In the genomic region with DNA sequence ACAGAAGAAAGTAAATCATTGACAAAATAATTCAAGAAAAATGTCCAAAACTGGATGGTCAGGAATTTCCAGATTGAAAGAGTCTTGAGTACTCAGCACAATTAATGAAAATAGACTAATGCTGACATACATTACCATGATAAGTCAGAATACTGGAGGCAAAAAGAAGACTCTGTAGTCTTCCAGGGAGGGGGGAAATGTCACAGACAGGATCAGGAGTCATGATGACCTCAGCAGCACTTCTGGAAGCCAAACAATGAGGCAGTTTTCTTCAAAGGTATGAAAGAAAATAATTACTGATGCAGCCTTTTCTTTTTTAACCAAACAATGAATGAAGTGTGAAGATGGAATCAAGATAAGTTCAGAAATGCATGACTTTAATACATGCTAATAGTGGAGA, we compare ENCODE assay signal across 21 cellular contexts. TPM values are rescaled to one million over a fixed set of nuclear protein-coding genes. Genes with fewer than 3 reads are reported as not detected.
DNase-seq lines count a peak whose midpoint lies in the region; ATAC-seq, FAIRE-seq and TF ChIP-seq lines count a peak whose summit lies in the region.
"Had no signal": no experiment of that assay in that cellular context is flagged by ENCODE, and none has a peak within 500 bp of the region (broad histone marks: within the 10 kb centered on the region; RNA-seq: fewer than 3 reads in every experiment).

No MANE protein-coding gene starts in this region.

- POLR2A ChIA-PET in K562 (lab: Yijun Ruan, JAX) = no interaction called here

- ATAC-seq in K562 = no peak
- ATAC-seq: GM12878 had no signal

- no peak overlapping the region for H3K27ac ChIP-seq in K562 (ENCODE audit: extremely low read depth, low read depth, low read length)
- no peak overlapping the region for H3K27ac ChIP-seq in keratinocyte (ENCODE audit: control insufficient read depth, insufficient read depth, low read length)
- no peak overlapping the region for H3K27ac ChIP-seq in tibial nerve
- H3K27ac ChIP-seq: 22Rv1 had no signal

- H3K36me3 ChIP-seq in K562 (ENCODE audit: control insufficient read depth, insufficient read depth, low read length) (peaks cover 75% of the 10 kb centered on the region), keratinocyte (ENCODE audit: control insufficient read depth in 2 of 2, extremely low read depth in 1 of 2, insufficient read depth in 2 of 2, low read length in 2 of 2) (peaks cover 13 to 20% of the 10 kb centered on the region in 2 experiments), tibial nerve (peaks cover 3 to 75% (median 16%) of the 10 kb centered on the region in 3 donors)

- BruUV-seq in K562 (replicated peaks; lab: Mats Ljungman, UMichigan) = no TSS peak

- no peak for DNase-seq in activated naive CD4-positive, alpha-beta T cell treated with Interleukin-2 at 50 U/mL for 16 hours
- DNase-seq in K562 (ENCODE audit: extremely low read depth in 1 of 4, low spot score in 3 of 4) (no peak), keratinocyte (ENCODE audit: low read depth, low spot score) (no peak), KG1 (lab: John Stamatoyannopoulos, UW) (no peak), tibial nerve (ENCODE audit: low spot score in 2 of 2) (no peak), anterior cingulate cortex (lab: John Stamatoyannopoulos, UW) (no peak)
- DNase-seq in activated CD4-positive, alpha-beta T cell treated with anti-CD3 and anti-CD28 coated beads, Interleukin-2, amount 50 U/mL, for 1 hour = no peak
- DNase-seq: CD8-positive, alpha-beta memory T cell; H9; NCI-H1092 treated with DMSO at 0.1 percent for 48 hours; NCI-H187; NCI-H2171; NCI-H82; SHP77 had no signal

- H3K4me1 Mint-ChIP-seq in activated naive CD4-positive, alpha-beta T cell treated with anti-CD3 and anti-CD28 coated beads, Interleukin-2, amount 50 U/mL, for 24 hours = no peaks in the 10 kb centered on the region
- H3K4me1 Mint-ChIP-seq: CD8-positive, alpha-beta memory T cell; H9 had no signal

- H3K4me2 ChIP-seq in K562 (ENCODE audit: insufficient read depth, low read length) (no peak overlapping the region), keratinocyte (ENCODE audit: control insufficient read depth, extremely low read depth, insufficient read depth, low read depth, low read length) (no peak overlapping the region)

- H3K9ac ChIP-seq in K562 (ENCODE audit: insufficient read depth in 1 of 2, low read depth in 2 of 2, low read length in 2 of 2) (no peak overlapping the region), keratinocyte (ENCODE audit: control insufficient read depth, extremely low read depth, insufficient read depth, low read length) (no peak overlapping the region)

- H3K9me3 ChIP-seq in K562 (replicated peaks; ENCODE audit: control insufficient read depth, insufficient read depth, low read depth, low read length) = no peaks in the 10 kb centered on the region
- no peaks in the 10 kb centered on the region for H3K9me3 ChIP-seq in keratinocyte (ENCODE audit: control insufficient read depth, low read depth, low read length)
- H3K9me3 ChIP-seq in tibial nerve = peaks cover 0 to 23% (median 4%) of the 10 kb centered on the region in 4 donors

- H3K79me2 ChIP-seq in K562 (ENCODE audit: control insufficient read depth, insufficient read depth, low read length) = no peaks in the 10 kb centered on the region
- peaks cover 11% of the 10 kb centered on the region for H3K79me2 ChIP-seq in keratinocyte (ENCODE audit: control insufficient read depth, insufficient read depth, low read length)

- H3K27me3 ChIP-seq in K562 (ENCODE audit: control insufficient read depth in 2 of 2, insufficient read depth in 2 of 2, low read length in 2 of 2) = no peaks in the 10 kb centered on the region
- H3K27me3 ChIP-seq in keratinocyte (ENCODE audit: control insufficient read depth, extremely low read depth, insufficient read depth, low read length) = no peaks in the 10 kb centered on the region
- no peaks in the 10 kb centered on the region for H3K27me3 ChIP-seq in tibial nerve

- no peak for TF ChIP-seq POLR2A in K562 (conservative IDR thresholded peaks at IDR 0.05)
- TF ChIP-seq POLR2A in tibial nerve (IDR thresholded peaks at IDR 0.05) = no peak

- no peak overlapping the region for H2AFZ ChIP-seq in K562 (ENCODE audit: low read depth, low read length)
- H2AFZ ChIP-seq in keratinocyte (ENCODE audit: control insufficient read depth, low read length) = no peak overlapping the region

- no peak for TF ChIP-seq RAD21 in K562 (CRISPR knock-in tag; conservative IDR thresholded peaks at IDR 0.05 in 1 of 2, IDR thresholded peaks at IDR 0.05 in 1 of 2)

- peak overlapping the region; percentile 26 for H3K27ac Mint-ChIP-seq in activated naive CD4-positive, alpha-beta T cell treated with anti-CD3 and anti-CD28 coated beads, Interleukin-2, amount 50 U/mL, for 24 hours
- H3K27ac Mint-ChIP-seq: H9 had no signal

- FAIRE-seq in K562 (lab: Jason Lieb, UNC) = no peak
- FAIRE-seq in keratinocyte (lab: Jason Lieb, UNC) = peak; percentile 55
- FAIRE-seq: GM12878, GM18507, HTR-8/SVneo, RCC 7860 had no signal

- H3K9me1 ChIP-seq in K562 (ENCODE audit: control insufficient read depth, insufficient read depth, low read length) = no peaks in the 10 kb centered on the region
- no peaks in the 10 kb centered on the region for H3K9me1 ChIP-seq in keratinocyte (ENCODE audit: control insufficient read depth, extremely low read depth, insufficient read depth, low read length)

- no peak for TF ChIP-seq EP300 in K562 (IDR thresholded peaks at IDR 0.05; ENCODE audit: low read length)
- no peak for TF ChIP-seq EP300 in tibial nerve (IDR thresholded peaks at IDR 0.05)

- in situ Hi-C loops in K562 (cut with MboI) = no loop called here

- H3K36me3 Mint-ChIP-seq in activated naive CD4-positive, alpha-beta T cell treated with anti-CD3 and anti-CD28 coated beads, Interleukin-2, amount 50 U/mL, for 24 hours = peaks cover 69% of the 10 kb centered on the region

- no peak overlapping the region for H3K4me3 ChIP-seq in K562
- no peak overlapping the region for H3K4me3 ChIP-seq in keratinocyte (ENCODE audit: control insufficient read depth in 2 of 3, extremely low read depth in 1 of 3, insufficient read depth in 2 of 3, low read depth in 1 of 3, low read length in 3 of 3)
- H3K4me3 ChIP-seq in tibial nerve = no peak overlapping the region
- H3K4me3 ChIP-seq: GM12878 had no signal

- no peaks in the 10 kb centered on the region for H3K27me3 Mint-ChIP-seq in activated naive CD4-positive, alpha-beta T cell treated with anti-CD3 and anti-CD28 coated beads, Interleukin-2, amount 50 U/mL, for 24 hours
- H3K27me3 Mint-ChIP-seq: CD8-positive, alpha-beta memory T cell had no signal

- dilution Hi-C loops in keratinocyte (cut with MboI; ENCODE audit: extremely low pct_ligation_motif_present, low sequenced_read_pairs) = no loop called here

- no peaks in the 10 kb centered on the region for H3K4me1 ChIP-seq in K562 (replicated peaks in 1 of 2; ENCODE audit: control insufficient read depth in 2 of 2, insufficient read depth in 2 of 2, low read length in 2 of 2)
- H3K4me1 ChIP-seq in keratinocyte (ENCODE audit: control insufficient read depth, extremely low read depth, insufficient read depth, low read length) = peaks cover 8% of the 10 kb centered on the region
- H3K4me1 ChIP-seq in tibial nerve = no peaks in the 10 kb centered on the region

- TF ChIP-seq CTCF in K562 (IDR thresholded peaks at IDR 0.05 in 2 of 3, conservative IDR thresholded peaks at IDR 0.05 in 1 of 3; ENCODE audit: insufficient read depth in 2 of 3, low read depth in 1 of 3, low read length in 3 of 3) (no peak), keratinocyte (optimal IDR thresholded peaks at IDR 0.05 in 1 of 3, IDR thresholded peaks at IDR 0.05 in 1 of 3, conservative IDR thresholded peaks at IDR 0.05 in 1 of 3; ENCODE audit: extremely low read depth in 1 of 3, insufficient read depth in 2 of 3, low read length in 3 of 3) (no peak), tibial nerve (IDR thresholded peaks at IDR 0.05) (no peak)

- CTCF ChIA-PET in K562 (lab: Yijun Ruan, JAX; ENCODE audit: low intra/inter-chr PET ratio) = no interaction called here

- H4K20me1 ChIP-seq in K562 (replicated peaks; ENCODE audit: control insufficient read depth, insufficient read depth, low read length) (no peaks in the 10 kb centered on the region), keratinocyte (ENCODE audit: control insufficient read depth, extremely low read depth, insufficient read depth, low read length) (no peaks in the 10 kb centered on the region)

- H3K9me3 Mint-ChIP-seq in activated naive CD4-positive, alpha-beta T cell treated with anti-CD3 and anti-CD28 coated beads, Interleukin-2, amount 50 U/mL, for 24 hours = peaks cover 19% of the 10 kb centered on the region

- intact Hi-C loops in K562 (cut with micrococcal nuclease) = no loop called here

- H3K4me3 Mint-ChIP-seq in activated naive CD4-positive, alpha-beta T cell treated with anti-CD3 and anti-CD28 coated beads, Interleukin-2, amount 50 U/mL, for 24 hours = no peak overlapping the region
- H3K4me3 Mint-ChIP-seq: CD8-positive, alpha-beta memory T cell; H9 had no signal

RNA-seq across cellular contexts. Expression of a gene that starts 30.1 kb away (rescaled TPM):
- total RNA-seq in K562 (2011; cell fraction: chromatin; rRNA removed; ENCODE audit: low replicate concordance) = 0.79 and 2.3 TPM in 2 replicates
- total RNA-seq in K562 (2011; cell fraction: nucleolus; rRNA removed) = 0.92 and 1.8 TPM in 2 replicates
- 0.88 and 1.6 TPM in 2 replicates for total RNA-seq in K562 (2011; cell fraction: nucleoplasm; rRNA removed)
- total RNA-seq in K562 (2014; rRNA removed) (not detected in 2 replicates), K562 (2014; rRNA removed; fragmentation: Illumina TruSeq; extraction: Trizol) (0.13 and 0.18 TPM in 2 replicates), K562 (2015; rRNA removed; fragmentation: Illumina TruSeq; extraction: Trizol) (0.30 and 0.36 TPM in 2 replicates), K562 (2021) (0.29 and 0.49 TPM in 2 replicates), tibial nerve (under 1 TPM in 1 of 4 donors, not detected in 3; 0.78 TPM)
- polyA plus RNA-seq in K562 (2011; rRNA removed) (0.15 and 0.19 TPM in 2 replicates), K562 (2014; fragmentation: Illumina TruSeq; extraction: Trizol) (0.07 and 0.15 TPM in 2 replicates), K562 (2014; fragmentation: Nextera tagmentation; extraction: Ambion mirVana) (not detected), K562 (2014; rRNA removed) (0.09 TPM in 1 of 2 replicates, not detected in the other), keratinocyte (0.09 to 0.54 TPM (median 0.25 TPM) in 3 replicates)
- polyA plus RNA-seq in K562 (2011; cell fraction: cytosol; rRNA removed) = 0.07 and 0.19 TPM in 2 replicates
- 1.2 and 1.3 TPM in 2 replicates for polyA plus RNA-seq in K562 (2011; cell fraction: nucleus; rRNA removed)
- 0.25 and 0.28 TPM in 2 replicates for polyA plus RNA-seq in K562 (2012)
- polyA minus RNA-seq in K562 (2011; rRNA and poly(A)+ RNA removed) = 0.27 and 0.46 TPM in 2 replicates
- polyA minus RNA-seq in K562 (2011; cell fraction: cytosol; rRNA and poly(A)+ RNA removed) = not detected in 2 replicates
- polyA minus RNA-seq in K562 (2011; cell fraction: nucleus; rRNA and poly(A)+ RNA removed) = 0.56 and 0.81 TPM in 2 replicates
- 0.92 TPM for polyA plus RNA-seq in keratinocyte (2011; ENCODE audit: low read depth)
- polyA plus RNA-seq in keratinocyte (2011; cell fraction: cytosol; rRNA removed) = 0.05 TPM in 1 of 2 replicates, not detected in the other
- 2.5 and 4.1 TPM in 2 replicates for polyA plus RNA-seq in keratinocyte (2011; cell fraction: nucleus; rRNA removed)
- 0.07 and 1.0 TPM in 2 replicates for polyA plus RNA-seq in keratinocyte (2012; ENCODE audit: low replicate concordance)
- 0.16 to 4.5 TPM (median 2.6 TPM) in 3 replicates for polyA minus RNA-seq in keratinocyte
- polyA minus RNA-seq in keratinocyte (2011; cell fraction: cytosol; rRNA and poly(A)+ RNA removed) = not detected
- 5.4 and 10.7 TPM in 2 replicates for polyA minus RNA-seq in keratinocyte (2011; cell fraction: nucleus; rRNA and poly(A)+ RNA removed)
- total RNA-seq: H9, M059J had no signal

RNA-seq across cellular contexts. Expression of a gene that starts 46.6 kb away (rescaled TPM):
- total RNA-seq in K562 (2011; cell fraction: chromatin; rRNA removed; ENCODE audit: low replicate concordance) = not detected in 2 replicates
- not detected in 2 replicates for total RNA-seq in K562 (2011; cell fraction: nucleolus; rRNA removed)
- not detected in 2 replicates for total RNA-seq in K562 (2011; cell fraction: nucleoplasm; rRNA removed)
- total RNA-seq in K562 (2014; rRNA removed) (not detected in 2 replicates), K562 (2014; rRNA removed; fragmentation: Illumina TruSeq; extraction: Trizol) (not detected in 2 replicates), K562 (2015; rRNA removed; fragmentation: Illumina TruSeq; extraction: Trizol) (0.07 TPM in 1 of 2 replicates, not detected in the other), K562 (2021) (not detected in 2 replicates), tibial nerve (1 to 10 TPM in 1 of 4 donors, not detected in 3; 1.2 TPM)
- polyA plus RNA-seq in K562 (2011; rRNA removed) (0.04 TPM in 1 of 2 replicates, not detected in the other), K562 (2014; fragmentation: Illumina TruSeq; extraction: Trizol) (not detected in 2 replicates), K562 (2014; fragmentation: Nextera tagmentation; extraction: Ambion mirVana) (under 1 TPM in 1 of 2 experiments, not detected in 1; 0.03 TPM), K562 (2014; rRNA removed) (0.07 TPM in 1 of 2 replicates, not detected in the other), keratinocyte (0.08 to 0.37 TPM (median 0.20 TPM) in 3 replicates)
- not detected in 2 replicates for polyA plus RNA-seq in K562 (2011; cell fraction: cytosol; rRNA removed)
- 0.10 and 0.21 TPM in 2 replicates for polyA plus RNA-seq in K562 (2011; cell fraction: nucleus; rRNA removed)
- polyA plus RNA-seq in K562 (2012) = 0.08 and 0.10 TPM in 2 replicates
- 0.45 TPM in 1 of 2 replicates, not detected in the other for polyA minus RNA-seq in K562 (2011; rRNA and poly(A)+ RNA removed)
- not detected in 2 replicates for polyA minus RNA-seq in K562 (2011; cell fraction: cytosol; rRNA and poly(A)+ RNA removed)
- not detected in 2 replicates for polyA minus RNA-seq in K562 (2011; cell fraction: nucleus; rRNA and poly(A)+ RNA removed)
- 0.74 TPM for polyA plus RNA-seq in keratinocyte (2011; ENCODE audit: low read depth)
- 0.12 and 0.16 TPM in 2 replicates for polyA plus RNA-seq in keratinocyte (2011; cell fraction: cytosol; rRNA removed)
- polyA plus RNA-seq in keratinocyte (2011; cell fraction: nucleus; rRNA removed) = 2.5 and 2.8 TPM in 2 replicates
- 1.2 TPM in 1 of 2 replicates, not detected in the other for polyA plus RNA-seq in keratinocyte (2012; ENCODE audit: low replicate concordance)
- 1.9 to 2.6 TPM in 2 of 3 replicates, not detected in the other for polyA minus RNA-seq in keratinocyte
- polyA minus RNA-seq in keratinocyte (2011; cell fraction: cytosol; rRNA and poly(A)+ RNA removed) = not detected
- 1.9 and 4.2 TPM in 2 replicates for polyA minus RNA-seq in keratinocyte (2011; cell fraction: nucleus; rRNA and poly(A)+ RNA removed)
- total RNA-seq: CD8-positive, alpha-beta memory T cell; GM12878; H9; M059J had no signal
- polyA plus RNA-seq: CD8-positive, alpha-beta memory T cell; GM12878 had no signal
